ENCODE assay signal across 10 cellular contexts in the genomic region with DNA sequence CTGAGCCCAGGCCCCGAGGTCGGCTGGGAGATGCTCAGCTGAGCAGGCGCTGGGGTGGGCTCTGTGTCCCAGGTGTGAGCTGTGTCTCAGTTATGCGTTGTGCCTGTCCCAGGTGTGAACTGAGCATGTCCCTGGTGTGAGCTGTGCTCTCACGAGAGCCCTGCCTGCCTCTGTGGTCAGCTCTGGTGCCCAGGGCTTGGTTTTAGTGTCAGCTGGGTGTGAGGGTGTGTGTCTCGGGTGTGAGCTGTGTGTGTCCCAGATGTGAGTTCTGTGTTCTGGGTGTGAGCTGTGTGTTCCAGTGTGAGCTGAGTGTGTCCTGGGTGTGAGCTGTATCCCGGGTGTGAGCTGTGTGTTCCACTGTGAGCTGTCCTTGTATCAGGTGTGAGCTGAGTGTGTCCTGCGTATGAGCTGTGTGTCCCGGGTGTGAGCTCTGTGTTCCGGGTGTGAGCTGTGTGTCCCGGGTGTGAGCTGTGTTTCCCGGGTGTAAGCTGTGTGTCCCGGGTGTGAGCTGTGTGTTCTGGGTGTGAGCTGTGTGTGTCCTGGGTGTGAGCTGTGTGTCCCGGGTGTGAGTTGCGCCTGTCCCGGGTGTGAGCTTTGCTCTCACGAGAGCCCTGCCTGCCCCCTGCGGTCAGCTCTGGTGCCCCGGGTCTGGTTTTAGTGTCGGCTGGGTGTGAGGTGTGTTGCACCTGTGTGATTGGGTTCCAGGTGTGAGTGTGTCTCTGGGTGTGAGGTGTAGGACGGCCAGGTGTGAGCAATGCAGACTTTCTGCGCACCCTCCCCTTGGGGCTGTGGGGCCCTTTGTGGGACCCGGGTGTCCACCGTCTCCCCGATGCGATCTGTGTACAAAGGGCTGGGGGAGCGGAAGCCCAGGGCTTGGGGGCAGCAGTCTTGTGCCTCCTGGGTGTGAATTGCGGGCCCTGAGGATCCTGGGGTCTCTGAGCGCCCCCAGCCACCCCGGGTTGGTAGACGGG. TPM values are rescaled to one million over a fixed set of nuclear protein-coding genes. Genes with fewer than 3 reads are reported as not detected.
DNase-seq lines count a peak whose midpoint lies in the region; ATAC-seq and TF ChIP-seq lines count a peak whose summit lies in the region.
"Had no signal": no experiment of that assay in that cellular context is flagged by ENCODE, and none has a peak within 500 bp of the region (broad histone marks: within the 10 kb centered on the region; RNA-seq: fewer than 3 reads in every experiment).

No MANE protein-coding gene starts in this region.

- TF ChIP-seq CTCF in breast epithelium (IDR thresholded peaks at IDR 0.05) (no peak), MCF 10A (IDR thresholded peaks at IDR 0.05; ENCODE audit: unreplicated experiment) (no peak), tibial nerve (IDR thresholded peaks at IDR 0.05) (no peak)

- H3K27me3 Mint-ChIP-seq in MCF 10A (ENCODE audit: insufficient read depth, unreplicated experiment) (peaks cover 28% of the 10 kb centered on the region), immature natural killer cell (ENCODE audit: low read depth in 3 of 3) (peaks cover 7 to 27% (median 16%) of the 10 kb centered on the region in 3 donors)
- peaks cover 8% of the 10 kb centered on the region for H3K27me3 Mint-ChIP-seq in activated CD4-positive, alpha-beta memory T cell treated with anti-CD3 and anti-CD28 coated beads for 36 hours

- H3K4me1 ChIP-seq in breast epithelium (peaks cover 12 to 21% of the 10 kb centered on the region in 2 donors), tibial nerve (peaks cover 0 to 29% (median 13%) of the 10 kb centered on the region in 4 donors)

- H3K27ac ChIP-seq in breast epithelium (no peak overlapping the region), tibial nerve (peak overlapping the region in 3 of 4 donors; percentile 35 to 82 (median 64))

- no peaks in the 10 kb centered on the region for H3K9me3 ChIP-seq in breast epithelium
- H3K9me3 ChIP-seq in tibial nerve: no peaks in the 10 kb centered on the region

- H3K4me3 ChIP-seq in breast epithelium (peak overlapping the region; percentile 32 to 66 (median 45)), tibial nerve (peak overlapping the region in 3 of 4 donors; percentile 28 to 55 (median 52))

- POLR2A ChIA-PET in MCF 10A (lab: Yijun Ruan, JAX): no interaction called here
- POLR2A ChIA-PET in activated CD4-positive, alpha-beta memory T cell treated with anti-CD3 and anti-CD28 coated beads for 36 hours (lab: Charles Lee): interaction anchor here (0.8 to 1.0 kb wide), 2 partner anchors 39 to 264 kb away, joined by 3 to 4 read pairs; a partner anchor contains a TSS

- WGBS in tibial nerve, 2 donors: 41 to 59% methylated on average over 14 to 29 of the region's 31 CpGs

- DNase-seq in breast epithelium (ENCODE audit: low spot score in 2 of 2) (no peak), MCF 10A (ENCODE audit: unreplicated experiment) (no peak), immature natural killer cell (peak in 1 of 3 donors; percentile 43), tibial nerve (ENCODE audit: low spot score in 2 of 2) (no peak), NCI-H345 treated with DMSO at 0.1 percent for 48 hours (lab: John Stamatoyannopoulos, UW; ENCODE audit: unreplicated experiment) (no peak), kidney glomerular epithelial cell (lab: John Stamatoyannopoulos, UW) (no peak)
- no peak for DNase-seq in activated CD4-positive, alpha-beta memory T cell treated with anti-CD3 and anti-CD28 coated beads for 36 hours
- DNase-seq: NCI-H510A had no signal

- no peaks in the 10 kb centered on the region for H3K4me1 Mint-ChIP-seq in MCF 10A (ENCODE audit: insufficient read depth, unreplicated experiment)
- H3K4me1 Mint-ChIP-seq in activated CD4-positive, alpha-beta memory T cell treated with anti-CD3 and anti-CD28 coated beads for 36 hours (ENCODE audit: low read depth): peaks cover 21% of the 10 kb centered on the region
- H3K4me1 Mint-ChIP-seq in immature natural killer cell: peaks cover 24 to 31% of the 10 kb centered on the region in 2 donors

- H3K27me3 ChIP-seq in breast epithelium (peaks cover 12 to 43% of the 10 kb centered on the region in 2 donors), tibial nerve (peaks cover 0 to 50% of the 10 kb centered on the region in 2 donors)

- H3K36me3 Mint-ChIP-seq in MCF 10A (ENCODE audit: insufficient read depth, unreplicated experiment) (no peaks in the 10 kb centered on the region), immature natural killer cell (no peaks in the 10 kb centered on the region)
- H3K36me3 Mint-ChIP-seq in activated CD4-positive, alpha-beta memory T cell treated with anti-CD3 and anti-CD28 coated beads for 36 hours: no peaks in the 10 kb centered on the region

- intact Hi-C loops in breast epithelium (cut with DNase I; ENCODE audit: low total_unique reads) (no loop called here), MCF 10A (cut with micrococcal nuclease) (no loop called here)
- intact Hi-C loops in activated CD4-positive, alpha-beta memory T cell treated with anti-CD3 and anti-CD28 coated beads for 36 hours (cut with micrococcal nuclease): no loop called here

- H3K4me3 Mint-ChIP-seq in MCF 10A (ENCODE audit: unreplicated experiment): no peak overlapping the region
- H3K4me3 Mint-ChIP-seq in activated CD4-positive, alpha-beta memory T cell treated with anti-CD3 and anti-CD28 coated beads for 36 hours: peak overlapping the region; percentile 70
- H3K4me3 Mint-ChIP-seq in immature natural killer cell: peak overlapping the region; percentile 85 to 95 (median 91)

- TF ChIP-seq EP300 in tibial nerve (IDR thresholded peaks at IDR 0.05): no peak

- BruUV-seq in MCF 10A (replicated peaks; lab: Mats Ljungman, UMichigan): no TSS peak

- H3K36me3 ChIP-seq in breast epithelium: no peaks in the 10 kb centered on the region
- no peaks in the 10 kb centered on the region for H3K36me3 ChIP-seq in tibial nerve

- no peak for ATAC-seq in GM19023 (IDR thresholded peaks at IDR 0.05; ENCODE audit: unreplicated experiment)

- no peak overlapping the region for H3K27ac Mint-ChIP-seq in MCF 10A (ENCODE audit: low read depth, unreplicated experiment)
- H3K27ac Mint-ChIP-seq in activated CD4-positive, alpha-beta memory T cell treated with anti-CD3 and anti-CD28 coated beads for 36 hours: no peak overlapping the region
- H3K27ac Mint-ChIP-seq in immature natural killer cell: peak overlapping the region; percentile 92 to 99 (median 95)

- H3K9me3 Mint-ChIP-seq in MCF 10A (ENCODE audit: unreplicated experiment) (no peaks in the 10 kb centered on the region), immature natural killer cell (no peaks in the 10 kb centered on the region)
- no peaks in the 10 kb centered on the region for H3K9me3 Mint-ChIP-seq in activated CD4-positive, alpha-beta memory T cell treated with anti-CD3 and anti-CD28 coated beads for 36 hours

- TF ChIP-seq POLR2A in breast epithelium (IDR thresholded peaks at IDR 0.05) (no peak), tibial nerve (IDR thresholded peaks at IDR 0.05) (no peak)

- CTCF ChIA-PET in MCF 10A (lab: Yijun Ruan, JAX): interaction anchor here (0.6 to 1.2 kb wide), 3 partner anchors 49 to 141 kb away, joined by 3 to 4 read pairs (median 4); no protein-coding TSS in a partner anchor
- CTCF ChIA-PET in activated CD4-positive, alpha-beta memory T cell treated with anti-CD3 and anti-CD28 coated beads for 36 hours (lab: Charles Lee): interaction anchor here (0.7 to 2.0 kb wide), 7 partner anchors 14 to 348 kb away, joined by 3 to 10 read pairs (median 4); no protein-coding TSS in a partner anchor

RNA-seq across cellular contexts. Expression of a gene that starts 7.1 kb away (rescaled TPM):
- 1 to 10 TPM in 1 of 3 donors, not detected in 2; 1.8 TPM for total RNA-seq in breast epithelium
- total RNA-seq in MCF 10A (2022): not detected in 2 replicates
- not detected for total RNA-seq in activated CD4-positive, alpha-beta memory T cell treated with anti-CD3 and anti-CD28 coated beads for 36 hours
- polyA plus RNA-seq in immature natural killer cell: 10 to 100 TPM in 1 of 3 donors, 1 to 10 TPM in 1, under 1 TPM in 1; 0.96 to 10.8 (median 2.5) TPM
- total RNA-seq in tibial nerve: 1 to 10 TPM in 2 of 4 donors, under 1 TPM in 2; 0.42 to 4.2 (median 2.2) TPM

RNA-seq across cellular contexts. Expression of a gene that starts 18.9 kb away (rescaled TPM):
- under 1 TPM in 2 of 3 donors, not detected in 1; 0.16 to 0.33 TPM for total RNA-seq in breast epithelium
- not detected in 2 replicates for total RNA-seq in MCF 10A (2022)
- under 1 TPM in 1 of 2 experiments, not detected in 1; 0.10 TPM for total RNA-seq in activated CD4-positive, alpha-beta memory T cell treated with anti-CD3 and anti-CD28 coated beads for 36 hours
- 10 to 100 TPM in 1 of 3 donors, 1 to 10 TPM in 2; 2.7 to 13.2 (median 2.7) TPM for polyA plus RNA-seq in immature natural killer cell
- under 1 TPM in 1 of 4 donors, not detected in 3; 0.39 TPM for total RNA-seq in tibial nerve
- total RNA-seq: cardiac septum had no signal

RNA-seq across cellular contexts. Expression of a gene that starts 32.8 kb away (rescaled TPM):
- total RNA-seq in breast epithelium: 1 to 10 TPM in 2 of 3 donors, not detected in 1; 1.0 to 2.3 TPM
- total RNA-seq in MCF 10A (2022): 0.37 and 0.49 TPM in 2 replicates
- total RNA-seq in activated CD4-positive, alpha-beta memory T cell treated with anti-CD3 and anti-CD28 coated beads for 36 hours: 1 to 10 TPM in 1 of 2 experiments, under 1 TPM in 1; 0.56 to 1.2 TPM
- polyA plus RNA-seq in immature natural killer cell: under 1 TPM in 1 of 3 donors, not detected in 2; 0.94 TPM
- total RNA-seq in tibial nerve: not detected

RNA-seq across cellular contexts. Expression of a gene that starts 39.4 kb away (rescaled TPM):
- total RNA-seq in breast epithelium (100 to 1,000 TPM in 2 of 3 donors, 10 to 100 TPM in 1; 95.1 to 188 (median 125) TPM), MCF 10A (2022) (135 and 152 TPM in 2 replicates), tibial nerve (100 to 1,000 TPM in 2 of 4 donors, 10 to 100 TPM in 2; 54.1 to 167 (median 87.7) TPM)
- 100 to 1,000 TPM; 137 to 144 TPM for total RNA-seq in activated CD4-positive, alpha-beta memory T cell treated with anti-CD3 and anti-CD28 coated beads for 36 hours
- polyA plus RNA-seq in immature natural killer cell: 100 to 1,000 TPM; 163 to 285 (median 170) TPM

RNA-seq across cellular contexts. Expression of a gene that starts 39.5 kb away (rescaled TPM):
- total RNA-seq in breast epithelium (10 to 100 TPM; 23.5 to 61.2 (median 49.8) TPM), MCF 10A (2022) (70.1 and 70.9 TPM in 2 replicates), tibial nerve (10 to 100 TPM; 51.1 to 97.2 (median 77.7) TPM)
- 10 to 100 TPM; 43.8 TPM for total RNA-seq in activated CD4-positive, alpha-beta memory T cell treated with anti-CD3 and anti-CD28 coated beads for 36 hours
- 10 to 100 TPM in 2 of 3 donors, 1 to 10 TPM in 1; 6.9 to 16.4 (median 12.5) TPM for polyA plus RNA-seq in immature natural killer cell

Comparison
In these comparisons a context has a peak if more than half of its experiments do, and no peak if none do; other contexts are left out.
1. H3K27ac ChIP-seq: peak in tibial nerve (3 of 4); none in breast epithelium (0 of 2).
2. H3K27ac Mint-ChIP-seq: peak in immature natural killer cell (6 of 6); none in MCF 10A (single experiment) and activated CD4-positive, alpha-beta memory T cell treated with anti-CD3 and anti-CD28 coated beads for 36 hours (single experiment).